16 cellular contexts compared by ENCODE assay signal in the genomic region with DNA sequence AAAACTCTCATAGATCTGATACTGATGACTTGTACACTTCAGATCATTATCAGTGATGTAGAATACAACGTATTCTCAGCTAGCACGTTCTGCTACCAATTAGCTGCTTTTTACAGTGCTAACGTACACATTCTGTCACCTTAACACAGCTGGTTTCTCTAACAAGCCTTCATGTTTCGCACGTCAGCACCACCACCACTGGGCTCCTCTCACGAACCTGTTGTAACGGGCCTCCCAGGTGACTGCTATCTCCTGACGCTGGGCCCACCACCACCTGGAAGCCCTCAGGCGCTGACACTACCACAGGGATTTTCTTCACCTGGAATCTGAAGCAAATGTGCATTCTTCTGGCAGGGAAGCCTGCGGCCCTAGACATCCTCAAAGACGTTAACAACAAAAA.
"Had no signal": no experiment of that assay in that cellular context is flagged by ENCODE, and none has a peak within 500 bp of the region (broad histone marks: within the 10 kb centered on the region; RNA-seq: fewer than 3 reads in every experiment).

No MANE protein-coding gene starts in this region.

- H3K27me3 ChIP-seq: tibial nerve had no signal

- H3K4me3 Mint-ChIP-seq: activated naive CD4-positive, alpha-beta T cell treated with anti-CD3 and anti-CD28 coated beads, Interleukin-2, amount 50 U/mL, for 24 hours had no signal

- H3K4me3 ChIP-seq: tibial nerve had no signal

- H3K27me3 Mint-ChIP-seq: activated naive CD4-positive, alpha-beta T cell treated with anti-CD3 and anti-CD28 coated beads, Interleukin-2, amount 50 U/mL, for 24 hours had no signal

- H3K27ac Mint-ChIP-seq: activated naive CD4-positive, alpha-beta T cell treated with anti-CD3 and anti-CD28 coated beads, Interleukin-2, amount 50 U/mL, for 24 hours had no signal

- H3K27ac ChIP-seq: tibial nerve had no signal

- H3K9me3 ChIP-seq: tibial nerve had no signal

- H3K9me3 Mint-ChIP-seq: activated naive CD4-positive, alpha-beta T cell treated with anti-CD3 and anti-CD28 coated beads, Interleukin-2, amount 50 U/mL, for 24 hours had no signal

- DNase-seq: activated CD4-positive, alpha-beta T cell treated with anti-CD3 and anti-CD28 coated beads for 48 hours; activated CD4-positive, CD25-positive, alpha-beta regulatory T cell; activated gamma-delta T cell; cerebellar nuclear complex; cortex of kidney; effector CD4-positive, alpha-beta T cell; left ventricle myocardium superior; occipital lobe; posterior cingulate gyrus; stimulated activated CD4-positive, alpha-beta T cell treated with anti-CD3 and anti-CD28 coated beads, Interleukin-2, amount 100 ng/mL, for 24 hours; stimulated activated naive CD4-positive, alpha-beta T cell treated with Interleukin-2 at 50 U/mL for 16 hours; substantia nigra; T-helper 1 cell; T1000 had no signal
